In the genomic region with DNA sequence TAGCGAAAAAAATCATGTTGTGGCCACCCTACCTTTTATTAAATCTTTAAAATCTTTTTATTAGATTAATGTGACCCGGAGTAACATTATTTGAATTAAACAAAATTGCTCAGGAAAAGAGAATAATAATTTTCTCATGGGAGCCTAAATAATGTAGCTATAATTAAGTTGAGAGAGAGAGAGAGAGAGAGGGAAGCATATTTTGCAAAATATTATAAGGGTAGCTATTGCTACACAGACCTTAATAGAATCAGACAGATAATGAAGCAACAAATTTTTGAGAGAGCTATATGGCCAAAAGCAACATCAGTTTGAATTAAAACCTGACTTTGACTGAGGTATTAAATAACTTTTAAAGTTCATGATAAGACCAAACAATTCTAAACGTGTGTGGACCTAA, we compare ENCODE assay signal across 6 cellular contexts.
"Had no signal": no experiment of that assay in that cellular context is flagged by ENCODE, and none has a peak within 500 bp of the region (broad histone marks: within the 10 kb centered on the region; RNA-seq: fewer than 3 reads in every experiment).

No MANE protein-coding gene starts in this region.

- H3K27ac ChIP-seq: HL-60 had no signal

- DNase-seq: IMR-90, KBM-7, KG1 had no signal

- ATAC-seq: HepG2 had no signal

- H3K4me3 ChIP-seq: K562 had no signal
